8 cellular contexts compared by ENCODE assay signal in the genomic region with DNA sequence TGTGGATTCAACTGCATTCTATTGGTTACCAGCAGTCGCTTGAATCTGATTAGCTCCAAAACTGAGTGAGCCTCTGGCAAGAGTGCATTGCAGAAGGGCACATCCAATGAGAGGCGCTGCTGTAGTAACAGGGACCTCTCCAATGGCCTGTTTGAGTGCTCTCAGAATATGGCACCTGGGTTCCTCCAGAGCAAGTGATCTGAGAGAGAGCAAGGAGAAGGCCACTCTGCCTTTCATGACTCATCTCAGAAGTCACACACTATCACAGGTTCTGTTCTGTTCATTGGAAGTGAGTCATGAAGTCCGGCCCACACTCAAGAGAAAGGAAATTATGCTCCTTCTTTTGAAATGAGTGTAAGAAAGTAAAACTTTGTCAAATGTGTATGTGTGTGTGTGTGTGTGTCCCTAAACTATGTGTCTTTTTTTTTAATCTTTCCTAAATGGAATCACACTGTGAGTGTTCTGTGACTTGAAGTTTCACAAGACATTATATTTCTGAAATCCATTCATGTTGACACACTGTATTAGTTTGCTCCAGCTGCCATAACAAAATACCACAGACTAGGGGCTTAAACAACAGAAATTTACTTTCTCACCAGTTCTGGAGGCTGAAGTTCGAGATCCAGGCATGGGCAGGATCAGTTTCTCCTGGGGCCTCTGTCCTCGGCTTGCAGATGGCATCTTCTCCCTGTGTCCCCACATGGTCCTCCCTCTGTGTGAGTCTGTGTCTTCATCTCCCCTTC.
A peak's percentile ranks its signal among the peaks of the same experiment; 100 is the strongest.
DNase-seq lines count a peak whose midpoint lies in the region; ATAC-seq and TF ChIP-seq lines count a peak whose summit lies in the region.

No MANE protein-coding gene starts in this region.

- no peak overlapping the region for H3K4me3 ChIP-seq in fibroblast of villous mesenchyme (ENCODE audit: low read depth, low read length)

- H3K4me1 Mint-ChIP-seq in nephron progenitor cell = peaks cover 12% of the 10 kb centered on the region

- DNase-seq in A172 (ENCODE audit: low spot score) (peak; percentile 73), NCI-H226 (peak; percentile 45), fibroblast of villous mesenchyme (ENCODE audit: low read depth) (peak; percentile 50), sciatic nerve (ENCODE audit: low spot score) (no peak), NCI-H2081 (lab: John Stamatoyannopoulos, UW) (no peak), nephron progenitor cell (no peak), NCI-H1105 (lab: John Stamatoyannopoulos, UW) (no peak)

- H3K27me3 Mint-ChIP-seq in nephron progenitor cell (ENCODE audit: low read depth, poor library complexity) = no peaks in the 10 kb centered on the region

- H3K4me3 Mint-ChIP-seq in nephron progenitor cell = no peak overlapping the region

- peaks cover 3% of the 10 kb centered on the region for H3K36me3 Mint-ChIP-seq in nephron progenitor cell (ENCODE audit: low read depth)

- H3K27ac Mint-ChIP-seq in nephron progenitor cell = no peak overlapping the region

- H3K9me3 Mint-ChIP-seq in nephron progenitor cell = peaks cover 29% of the 10 kb centered on the region

- intact Hi-C loops in sciatic nerve (cut with DNase I) = no loop called here

- no peak for TF ChIP-seq CTCF in fibroblast of villous mesenchyme (IDR thresholded peaks at IDR 0.05; ENCODE audit: insufficient read depth, low read depth, low read length)
- TF ChIP-seq CTCF in nephron progenitor cell (IDR thresholded peaks at IDR 0.05) = no peak

- ATAC-seq in GM19351 (IDR thresholded peaks at IDR 0.05; ENCODE audit: unreplicated experiment) = peak; percentile 100
- ATAC-seq in sciatic nerve = no peak

Comparison
In these comparisons a context has a peak if more than half of its experiments do, and no peak if none do; other contexts are left out.
1. DNase-seq: peak in A172 (single experiment), NCI-H226 (single experiment) and fibroblast of villous mesenchyme (single experiment); none in sciatic nerve (single experiment), NCI-H2081 (0 of 2), nephron progenitor cell (single experiment) and NCI-H1105 (single experiment).